ENCODE assay signal across 20 cellular contexts in genomic region chr17:43445009-43445589, GRCh38. TPM values are rescaled to one million over a fixed set of nuclear protein-coding genes. Genes with fewer than 3 reads are reported as not detected.
DNase-seq lines count a peak whose midpoint lies in the region; FAIRE-seq and TF ChIP-seq lines count a peak whose summit lies in the region.
"Had no signal": no experiment of that assay in that cellular context is flagged by ENCODE, and none has a peak within 500 bp of the region (broad histone marks: within the 10 kb centered on the region; RNA-seq: fewer than 3 reads in every experiment).

No MANE protein-coding gene starts in this region.

- peak overlapping the region; percentile 55 for H3K27ac ChIP-seq in SJSA1
- H3K27ac ChIP-seq in hepatocyte: peak overlapping the region; percentile 41
- H3K27ac ChIP-seq: upper lobe of right lung had no signal

- no peaks in the 10 kb centered on the region for H3K9me3 ChIP-seq in SJSA1 (replicated peaks)
- no peaks in the 10 kb centered on the region for H3K9me3 ChIP-seq in hepatocyte (ENCODE audit: low read depth)
- H3K9me3 ChIP-seq in neuron (ENCODE audit: low read length): no peaks in the 10 kb centered on the region
- H3K9me3 ChIP-seq: upper lobe of right lung had no signal

- H3K36me3 ChIP-seq in SJSA1: no peaks in the 10 kb centered on the region
- H3K36me3 ChIP-seq in hepatocyte (replicated peaks; ENCODE audit: insufficient read depth, low read depth): no peaks in the 10 kb centered on the region
- no peaks in the 10 kb centered on the region for H3K36me3 ChIP-seq in neuron (ENCODE audit: insufficient read depth, low read length)
- H3K36me3 ChIP-seq: upper lobe of right lung had no signal

- H2AFZ ChIP-seq in hepatocyte: peak overlapping the region; percentile 17
- H2AFZ ChIP-seq in neuron (ENCODE audit: low read depth, low read length): peak overlapping the region; percentile 26

- H3K9me2 ChIP-seq in hepatocyte (replicated peaks; ENCODE audit: insufficient read depth): no peaks in the 10 kb centered on the region

- H3K4me1 ChIP-seq in SJSA1 (replicated peaks): peaks cover 14% of the 10 kb centered on the region
- H3K4me1 ChIP-seq in hepatocyte (ENCODE audit: insufficient read depth): peaks cover 13% of the 10 kb centered on the region
- peaks cover 3% of the 10 kb centered on the region for H3K4me1 ChIP-seq in neuron (ENCODE audit: insufficient read depth, low read length)

- no peak overlapping the region for H3K4me3 ChIP-seq in SJSA1
- H3K4me3 ChIP-seq in hepatocyte: no peak overlapping the region
- H3K4me3 ChIP-seq in neuron (ENCODE audit: low read length): no peak overlapping the region
- H3K4me3 ChIP-seq: upper lobe of right lung had no signal

- no peaks in the 10 kb centered on the region for H3K27me3 ChIP-seq in SJSA1 (replicated peaks)
- H3K27me3 ChIP-seq in hepatocyte: no peaks in the 10 kb centered on the region
- no peaks in the 10 kb centered on the region for H3K27me3 ChIP-seq in neuron (ENCODE audit: insufficient read depth, low read length)
- H3K27me3 ChIP-seq: upper lobe of right lung had no signal

- no peak overlapping the region for H3K4me2 ChIP-seq in hepatocyte

- peak; percentile 27 for FAIRE-seq in A204.1 (lab: Jason Lieb, UNC)

- 80% methylated on average over 5 of the region's 5 CpGs for WGBS in hepatocyte (ENCODE audit: low lambda C conversion rate, missing lambda C conversion rate)

- DNase-seq in SJSA1 (ENCODE audit: low read depth in 1 of 2, low spot score in 2 of 2) (no peak), hepatocyte (ENCODE audit: low spot score) (no peak), NCI-H446 treated with DMSO at 0.1 percent for 48 hours (lab: John Stamatoyannopoulos, UW) (no peak), GM13977 (ENCODE audit: low spot score) (no peak), kidney tubule cell (ENCODE audit: low spot score) (no peak)
- no peak for DNase-seq in activated CD8-positive, alpha-beta memory T cell treated with anti-CD3 and anti-CD28 coated beads, Interleukin-2, amount 50 U/mL, for 4 hours
- DNase-seq: activated CD4-positive, alpha-beta T cell treated with anti-CD3 and anti-CD28 coated beads, Interleukin-2, amount 50 U/mL, for 1 hour; anterior cingulate cortex; caudate nucleus; glutamatergic neuron; GOT3; KG1; left cardiac atrium; NCI-H1436 treated with DMSO at 0.1 percent for 48 hours; NCI-H526; nephron progenitor cell; T-helper 9 cell; upper lobe of right lung had no signal

- H3K79me2 ChIP-seq in hepatocyte: no peaks in the 10 kb centered on the region

- no peak for TF ChIP-seq CTCF in hepatocyte (IDR thresholded peaks at IDR 0.05; ENCODE audit: poor library complexity)
- TF ChIP-seq CTCF in GM13977 (IDR thresholded peaks at IDR 0.05; ENCODE audit: extremely low read depth, insufficient read depth, missing control alignments): no peak

- in situ Hi-C loops in GM13977 (cut with MboI; ENCODE audit: low pct_unique_long_range_greater_than_20kb, low sequenced_read_pairs, unreplicated experiment): no loop called here

- H4K20me1 ChIP-seq in hepatocyte (ENCODE audit: insufficient read depth, poor library complexity, severe bottlenecking): no peaks in the 10 kb centered on the region

RNA-seq across cellular contexts. Expression of gene DHX8, which starts 38.7 kb away (rescaled TPM):
- 75.2 and 81.7 TPM in 2 replicates for total RNA-seq in SJSA1 (2014; rRNA removed; shearing (Covaris generic))
- 31.2 and 35.0 TPM in 2 replicates for total RNA-seq in hepatocyte
- polyA plus RNA-seq in hepatocyte: 25.2 and 26.6 TPM in 2 replicates

RNA-seq across cellular contexts. Expression of gene ARL4D, which starts 46.3 kb away (rescaled TPM):
- total RNA-seq in SJSA1 (2014; rRNA removed; shearing (Covaris generic)): 21.2 and 28.0 TPM in 2 replicates
- 35.3 and 35.8 TPM in 2 replicates for total RNA-seq in hepatocyte
- 93.2 and 99.9 TPM in 2 replicates for polyA plus RNA-seq in hepatocyte
